In genomic region chr13:74662895-74663294, GRCh38 we compare ENCODE assay signal across 19 cellular contexts.
"Had no signal": no experiment of that assay in that cellular context is flagged by ENCODE, and none has a peak within 500 bp of the region (broad histone marks: within the 10 kb centered on the region; RNA-seq: fewer than 3 reads in every experiment).

No MANE protein-coding gene starts in this region.

- H3K4me1 Mint-ChIP-seq: activated T-helper 17 cell treated with anti-CD3 and anti-CD28 coated beads, Interleukin-2, amount 50 U/mL, for 72 hours; natural killer cell had no signal

- ATAC-seq: activated T-helper 17 cell treated with anti-CD3 and anti-CD28 coated beads, Interleukin-2, amount 50 U/mL, for 72 hours; natural killer cell; T-cell had no signal

- H3K27me3 ChIP-seq: esophagus squamous epithelium, hepatocyte had no signal

- H3K9me3 ChIP-seq: esophagus squamous epithelium, thoracic aorta had no signal

- H3K27ac Mint-ChIP-seq: activated T-helper 17 cell treated with anti-CD3 and anti-CD28 coated beads, Interleukin-2, amount 50 U/mL, for 72 hours; natural killer cell; stimulated activated naive CD8-positive, alpha-beta T cell treated with anti-CD3 and anti-CD28 coated beads, Interleukin-15, Interleukin-2, amounts not matched to agents 100 ng/mL and 50 ng/mL, for 24 hours; T-cell had no signal

- H3K36me3 Mint-ChIP-seq: natural killer cell, T-cell had no signal

- H3K9me3 Mint-ChIP-seq: activated T-helper 17 cell treated with anti-CD3 and anti-CD28 coated beads, Interleukin-2, amount 50 U/mL, for 72 hours; stimulated activated naive CD8-positive, alpha-beta T cell treated with anti-CD3 and anti-CD28 coated beads, Interleukin-15, Interleukin-2, amounts not matched to agents 100 ng/mL and 50 ng/mL, for 24 hours; T-cell had no signal

- H3K4me3 Mint-ChIP-seq: activated T-helper 17 cell treated with anti-CD3 and anti-CD28 coated beads, Interleukin-2, amount 50 U/mL, for 72 hours; natural killer cell; stimulated activated naive CD8-positive, alpha-beta T cell treated with anti-CD3 and anti-CD28 coated beads, Interleukin-15, Interleukin-2, amounts not matched to agents 100 ng/mL and 50 ng/mL, for 24 hours; T-cell had no signal

- DNase-seq: activated CD4-positive, alpha-beta T cell treated with anti-CD3 and anti-CD28 coated beads, Interleukin-2, amount 50 U/mL, for 4 hours; activated CD4-positive, CD25-positive, alpha-beta regulatory T cell treated with anti-CD3 and anti-CD28 coated beads, Interleukin-2, amount 50 U/mL, for 72 hours; activated naive CD4-positive, alpha-beta T cell treated with Interleukin-2 at 50 U/mL for 16 hours; activated T-cell treated with anti-CD3 and anti-CD28 coated beads for 4 hours; effector CD4-positive, alpha-beta T cell; esophagus squamous epithelium; islet precursor cell; mesendoderm; natural killer cell; posterior cingulate gyrus; T-cell; T-helper 9 cell had no signal

- H3K4me3 ChIP-seq: coronary artery, esophagus squamous epithelium, hepatocyte, SK-N-MC, smooth muscle cell, thoracic aorta had no signal

- H3K36me3 ChIP-seq: esophagus squamous epithelium, thoracic aorta had no signal

- H3K27ac ChIP-seq: coronary artery, esophagus squamous epithelium, hepatocyte, SK-N-MC, thoracic aorta had no signal

- H3K27me3 Mint-ChIP-seq: T-cell had no signal
